19 cellular contexts compared by ENCODE assay signal in the genomic region with DNA sequence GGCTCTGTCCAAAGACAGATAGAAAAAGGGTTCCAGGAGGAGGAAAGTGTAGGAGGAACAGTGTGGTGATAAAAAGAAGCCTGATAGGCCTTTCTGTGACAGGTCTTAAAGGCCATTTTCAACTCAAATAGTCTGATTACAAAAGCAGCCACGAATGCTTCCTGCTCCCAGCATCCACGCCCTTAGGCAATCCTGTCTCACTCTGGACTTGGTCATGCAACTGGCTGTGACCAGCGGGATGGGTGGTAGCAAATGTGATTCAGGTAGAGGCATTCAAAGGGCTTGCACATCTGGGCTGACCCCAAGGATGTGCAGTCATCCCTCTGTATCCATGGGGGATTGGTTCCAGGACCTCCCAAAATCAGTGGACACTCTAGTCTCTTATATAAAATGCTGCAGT. TPM values are rescaled to one million over a fixed set of nuclear protein-coding genes. Genes with fewer than 3 reads are reported as not detected.
DNase-seq lines count a peak whose midpoint lies in the region; ATAC-seq and TF ChIP-seq lines count a peak whose summit lies in the region.
"Had no signal": no experiment of that assay in that cellular context is flagged by ENCODE, and none has a peak within 500 bp of the region (broad histone marks: within the 10 kb centered on the region; RNA-seq: fewer than 3 reads in every experiment).

No MANE protein-coding gene starts in this region.

- H3K27ac ChIP-seq in RWPE1 (peak overlapping the region; percentile 78), foreskin keratinocyte (no peak overlapping the region), uterus (peak overlapping the region; percentile 73 to 91), esophagus muscularis mucosa (replicated peaks in 1 of 4) (peak overlapping the region in 1 of 4 donors; percentile 40)
- H3K27ac ChIP-seq: pancreas, spleen had no signal

- 70% methylated on average over 3 of the region's 3 CpGs for WGBS in esophagus muscularis mucosa

- TF ChIP-seq POLR2A in uterus (IDR thresholded peaks at IDR 0.05): no peak
- TF ChIP-seq POLR2A in esophagus muscularis mucosa (IDR thresholded peaks at IDR 0.05; ENCODE audit: low read depth): no peak

- H3K4me1 Mint-ChIP-seq in activated CD4-positive, alpha-beta T cell treated with anti-CD3 and anti-CD28 coated beads, Interleukin-2, amount 10 ng/mL, durations not matched to agents 24 days and 14 days: peaks cover 16% of the 10 kb centered on the region

- no peak for TF ChIP-seq EP300 in esophagus muscularis mucosa (IDR thresholded peaks at IDR 0.05)

- no peak overlapping the region for H3K4me3 ChIP-seq in uterus
- no peak overlapping the region for H3K4me3 ChIP-seq in esophagus muscularis mucosa
- H3K4me3 ChIP-seq: pancreas, spleen had no signal

- peak; percentile 46 for DNase-seq in activated CD4-positive, alpha-beta T cell treated with anti-CD3 and anti-CD28 coated beads, Interleukin-2, amount 10 ng/mL, durations not matched to agents 24 days and 14 days
- DNase-seq in activated CD4-positive, alpha-beta T cell treated with anti-CD3 and anti-CD28 coated beads, Interleukin-2, amount 50 U/mL, for 4 hours: no peak
- DNase-seq in RWPE1 (ENCODE audit: low spot score) (peak; percentile 36), foreskin keratinocyte (peak in 1 of 2 donors; percentile 66), uterus (no peak), posterior vena cava (ENCODE audit: low spot score) (no peak), esophagus muscularis mucosa (ENCODE audit: extremely low spot score) (no peak), RPMI8226 (no peak)
- DNase-seq: activated CD8-positive, alpha-beta memory T cell treated with anti-CD3 and anti-CD28 coated beads, Interleukin-2, amount 50 U/mL, for 4 hours; GF-D8; head of caudate nucleus; kidney; NCI-H2081 treated with DMSO at 0.1 percent for 48 hours; NCI-H774; pancreas; spleen; stimulated activated naive CD8-positive, alpha-beta T cell treated with anti-CD3 and anti-CD28 coated beads, Interleukin-15, amount 100 ng/mL, for 72 hours had no signal

- H3K27me3 Mint-ChIP-seq in activated CD4-positive, alpha-beta T cell treated with anti-CD3 and anti-CD28 coated beads, Interleukin-2, amount 10 ng/mL, durations not matched to agents 24 days and 14 days: no peaks in the 10 kb centered on the region
- H3K27me3 Mint-ChIP-seq: stimulated activated naive CD8-positive, alpha-beta T cell treated with anti-CD3 and anti-CD28 coated beads, Interleukin-15, amount 100 ng/mL, for 72 hours had no signal

- TF ChIP-seq CTCF in RWPE1 (conservative IDR thresholded peaks at IDR 0.05; ENCODE audit: low read depth): no peak
- no peak for TF ChIP-seq CTCF in foreskin keratinocyte (conservative IDR thresholded peaks at IDR 0.05)
- TF ChIP-seq CTCF in uterus (IDR thresholded peaks at IDR 0.05): no peak
- no peak for TF ChIP-seq CTCF in esophagus muscularis mucosa (IDR thresholded peaks at IDR 0.05)

- H3K4me1 ChIP-seq in foreskin keratinocyte (peaks cover 20% of the 10 kb centered on the region), uterus (peaks cover 0 to 7% of the 10 kb centered on the region in 2 donors), esophagus muscularis mucosa (peaks cover 17 to 22% (median 20%) of the 10 kb centered on the region in 4 donors)
- H3K4me1 ChIP-seq: pancreas had no signal

- ATAC-seq in foreskin keratinocyte: peak; percentile 28
- ATAC-seq: activated CD4-positive, CD25-positive, alpha-beta regulatory T cell treated with anti-CD3 and anti-CD28 coated beads, Interleukin-2, amount 50 U/mL, for 24 hours; activated naive CD4-positive, alpha-beta T cell treated with anti-CD3 and anti-CD28 coated beads, Interleukin-2, amount 50 U/mL, for 72 hours; pancreas; stimulated activated naive CD8-positive, alpha-beta T cell treated with anti-CD3 and anti-CD28 coated beads, Interleukin-15, amount 100 ng/mL, for 72 hours had no signal

- no peaks in the 10 kb centered on the region for H3K27me3 ChIP-seq in foreskin keratinocyte
- H3K27me3 ChIP-seq in uterus: no peaks in the 10 kb centered on the region
- H3K27me3 ChIP-seq in esophagus muscularis mucosa: no peaks in the 10 kb centered on the region
- H3K27me3 ChIP-seq: pancreas, spleen had no signal

- no peak overlapping the region for H3K4me3 Mint-ChIP-seq in activated CD4-positive, alpha-beta T cell treated with anti-CD3 and anti-CD28 coated beads, Interleukin-2, amount 10 ng/mL, durations not matched to agents 24 days and 14 days
- H3K4me3 Mint-ChIP-seq: stimulated activated naive CD8-positive, alpha-beta T cell treated with anti-CD3 and anti-CD28 coated beads, Interleukin-15, amount 100 ng/mL, for 72 hours had no signal

- no peaks in the 10 kb centered on the region for H3K36me3 ChIP-seq in uterus
- no peaks in the 10 kb centered on the region for H3K36me3 ChIP-seq in esophagus muscularis mucosa
- H3K36me3 ChIP-seq: pancreas had no signal

- intact Hi-C loops in activated CD4-positive, alpha-beta T cell treated with anti-CD3 and anti-CD28 coated beads, Interleukin-2, amount 10 ng/mL, durations not matched to agents 24 days and 14 days (cut with micrococcal nuclease): no loop called here
- intact Hi-C loops in uterus (cut with DNase I; ENCODE audit: low total_unique reads) (no loop called here), posterior vena cava (cut with DNase I) (loop anchor here in 1 of 2 donors (10.0 kb wide), 1 partner anchor 60 kb away; the partner anchor contains the start of gene PI4K2B), esophagus muscularis mucosa (cut with DNase I) (loop anchor here (10.0 kb wide), 1 partner anchor 200 kb away; the partner anchor contains the start of gene ANAPC4)

- H3K36me3 Mint-ChIP-seq in activated CD4-positive, alpha-beta T cell treated with anti-CD3 and anti-CD28 coated beads, Interleukin-2, amount 10 ng/mL, durations not matched to agents 24 days and 14 days (ENCODE audit: low read depth): peaks cover 26% of the 10 kb centered on the region

- POLR2A ChIA-PET in RWPE1 (lab: Yijun Ruan, JAX; ENCODE audit: low non-redundant PET): no interaction called here

- H3K9me3 ChIP-seq in uterus (no peaks in the 10 kb centered on the region), esophagus muscularis mucosa (no peaks in the 10 kb centered on the region)
- H3K9me3 ChIP-seq: pancreas, spleen had no signal

- no peak overlapping the region for H3K27ac Mint-ChIP-seq in activated CD4-positive, alpha-beta T cell treated with anti-CD3 and anti-CD28 coated beads, Interleukin-2, amount 10 ng/mL, durations not matched to agents 24 days and 14 days
- H3K27ac Mint-ChIP-seq: stimulated activated naive CD8-positive, alpha-beta T cell treated with anti-CD3 and anti-CD28 coated beads, Interleukin-15, amount 100 ng/mL, for 72 hours had no signal

- CTCF ChIA-PET in RWPE1 (lab: Yijun Ruan, JAX): no interaction called here

- H3K9me3 Mint-ChIP-seq in activated CD4-positive, alpha-beta T cell treated with anti-CD3 and anti-CD28 coated beads, Interleukin-2, amount 10 ng/mL, durations not matched to agents 24 days and 14 days: no peaks in the 10 kb centered on the region
- H3K9me3 Mint-ChIP-seq: activated naive CD4-positive, alpha-beta T cell treated with anti-CD3 and anti-CD28 coated beads, Interleukin-2, amount 50 U/mL, for 72 hours; stimulated activated naive CD8-positive, alpha-beta T cell treated with anti-CD3 and anti-CD28 coated beads, Interleukin-15, amount 100 ng/mL, for 72 hours had no signal

RNA-seq across cellular contexts. Expression of gene SEPSECS, which starts 14.4 kb away (rescaled TPM):
- total RNA-seq in activated CD4-positive, alpha-beta T cell treated with anti-CD3 and anti-CD28 coated beads, Interleukin-2, amount 10 ng/mL, durations not matched to agents 24 days and 14 days: 12.0 and 13.2 TPM in 2 replicates
- total RNA-seq in foreskin keratinocyte (5.5 and 5.6 TPM in 2 replicates), uterus (10 to 100 TPM in 2 of 4 donors, 1 to 10 TPM in 2; 6.9 to 22.8 (median 10.4) TPM), posterior vena cava (1 to 10 TPM; 5.8 to 5.9 TPM), esophagus muscularis mucosa (1 to 10 TPM; 3.8 to 6.2 (median 4.0) TPM)
- polyA plus RNA-seq in foreskin keratinocyte: 1.6 and 1.9 TPM in 2 replicates

RNA-seq across cellular contexts. Expression of gene PI4K2B, which starts 59.2 kb away (rescaled TPM):
- total RNA-seq in activated CD4-positive, alpha-beta T cell treated with anti-CD3 and anti-CD28 coated beads, Interleukin-2, amount 10 ng/mL, durations not matched to agents 24 days and 14 days: 32.8 and 34.2 TPM in 2 replicates
- total RNA-seq in foreskin keratinocyte (27.6 and 33.3 TPM in 2 replicates), uterus (10 to 100 TPM in 3 of 4 donors, 1 to 10 TPM in 1; 2.8 to 27.4 (median 18.2) TPM), posterior vena cava (10 to 100 TPM; 11.5 to 24.4 TPM), esophagus muscularis mucosa (10 to 100 TPM in 3 of 4 donors, 1 to 10 TPM in 1; 9.0 to 16.2 (median 12.9) TPM)
- polyA plus RNA-seq in foreskin keratinocyte: 9.9 and 12.7 TPM in 2 replicates

Comparison
In these comparisons a context has a peak if more than half of its experiments do, and no peak if none do; other contexts are left out.
1. DNase-seq: peak in activated CD4-positive, alpha-beta T cell treated with anti-CD3 and anti-CD28 coated beads, Interleukin-2, amount 10 ng/mL, durations not matched to agents 24 days and 14 days (single experiment) and RWPE1 (single experiment); none in activated CD4-positive, alpha-beta T cell treated with anti-CD3 and anti-CD28 coated beads, Interleukin-2, amount 50 U/mL, for 4 hours (0 of 2), uterus (0 of 2), posterior vena cava (single experiment), esophagus muscularis mucosa (single experiment) and RPMI8226 (single experiment).